In genomic region chr1:206517784-206518183, GRCh38 we compare ENCODE assay signal across 17 cellular contexts.
"Had no signal": no experiment of that assay in that cellular context is flagged by ENCODE, and none has a peak within 500 bp of the region (broad histone marks: within the 10 kb centered on the region; RNA-seq: fewer than 3 reads in every experiment).

No MANE protein-coding gene starts in this region.

- H3K36me3 Mint-ChIP-seq: activated naive CD8-positive, alpha-beta T cell treated with anti-CD3 and anti-CD28 coated beads for 36 hours; brain; mesothelial cell of epicardium had no signal

- H3K27ac Mint-ChIP-seq: activated naive CD8-positive, alpha-beta T cell treated with anti-CD3 and anti-CD28 coated beads for 36 hours; brain; mesothelial cell of epicardium; nephron progenitor cell had no signal

- H3K4me1 Mint-ChIP-seq: central memory CD8-positive, alpha-beta T cell had no signal

- H3K4me3 Mint-ChIP-seq: activated naive CD8-positive, alpha-beta T cell treated with anti-CD3 and anti-CD28 coated beads for 36 hours; brain; central memory CD8-positive, alpha-beta T cell; mesothelial cell of epicardium; nephron progenitor cell had no signal

- H3K27ac ChIP-seq: coronary artery, foreskin keratinocyte, right atrium auricular region, stomach, VCaP had no signal

- H3K9me3 Mint-ChIP-seq: activated naive CD8-positive, alpha-beta T cell treated with anti-CD3 and anti-CD28 coated beads for 36 hours; brain; central memory CD8-positive, alpha-beta T cell; mesothelial cell of epicardium; nephron progenitor cell had no signal

- H3K27me3 Mint-ChIP-seq: central memory CD8-positive, alpha-beta T cell had no signal

- H3K36me3 ChIP-seq: right atrium auricular region had no signal

- DNase-seq: activated CD4-positive, alpha-beta T cell treated with anti-CD3 and anti-CD28 coated beads, Interleukin-2, amount 50 U/mL, for 4 hours; activated naive CD8-positive, alpha-beta T cell treated with anti-CD3 and anti-CD28 coated beads for 36 hours; amniotic stem cell; foreskin keratinocyte; hippocampal formation; left cardiac atrium; nephron progenitor cell; occipital lobe; stomach; trophoblast cell had no signal

- ATAC-seq: foreskin keratinocyte, left cardiac atrium had no signal

- H3K27me3 ChIP-seq: foreskin keratinocyte, right atrium auricular region, stomach had no signal

- H3K9me3 ChIP-seq: right atrium auricular region, stomach had no signal

- H3K4me3 ChIP-seq: coronary artery, lung, right atrium auricular region, stomach had no signal
